In genomic region chr7:5177060-5177459, GRCh38 we compare ENCODE assay signal across 1 cellular context.
TF ChIP-seq lines count a peak whose summit lies in the region.

No MANE protein-coding gene starts in this region.

TF ChIP-seq in GM23338, 12 proteins besides CTCF, POLR2A, EP300 and RAD21 (continued from another document):
- TF ChIP-seq ZNF462 (CRISPR knock-in tag; IDR thresholded peaks at IDR 0.05): no peak
- TF ChIP-seq EZH2phosphoT487 (IDR thresholded peaks at IDR 0.05; ENCODE audit: unreplicated experiment): no peak
- TF ChIP-seq ETS1 (IDR thresholded peaks at IDR 0.05): no peak
- TF ChIP-seq REST (IDR thresholded peaks at IDR 0.05; ENCODE audit: unreplicated experiment): no peak
